In the genomic region with DNA sequence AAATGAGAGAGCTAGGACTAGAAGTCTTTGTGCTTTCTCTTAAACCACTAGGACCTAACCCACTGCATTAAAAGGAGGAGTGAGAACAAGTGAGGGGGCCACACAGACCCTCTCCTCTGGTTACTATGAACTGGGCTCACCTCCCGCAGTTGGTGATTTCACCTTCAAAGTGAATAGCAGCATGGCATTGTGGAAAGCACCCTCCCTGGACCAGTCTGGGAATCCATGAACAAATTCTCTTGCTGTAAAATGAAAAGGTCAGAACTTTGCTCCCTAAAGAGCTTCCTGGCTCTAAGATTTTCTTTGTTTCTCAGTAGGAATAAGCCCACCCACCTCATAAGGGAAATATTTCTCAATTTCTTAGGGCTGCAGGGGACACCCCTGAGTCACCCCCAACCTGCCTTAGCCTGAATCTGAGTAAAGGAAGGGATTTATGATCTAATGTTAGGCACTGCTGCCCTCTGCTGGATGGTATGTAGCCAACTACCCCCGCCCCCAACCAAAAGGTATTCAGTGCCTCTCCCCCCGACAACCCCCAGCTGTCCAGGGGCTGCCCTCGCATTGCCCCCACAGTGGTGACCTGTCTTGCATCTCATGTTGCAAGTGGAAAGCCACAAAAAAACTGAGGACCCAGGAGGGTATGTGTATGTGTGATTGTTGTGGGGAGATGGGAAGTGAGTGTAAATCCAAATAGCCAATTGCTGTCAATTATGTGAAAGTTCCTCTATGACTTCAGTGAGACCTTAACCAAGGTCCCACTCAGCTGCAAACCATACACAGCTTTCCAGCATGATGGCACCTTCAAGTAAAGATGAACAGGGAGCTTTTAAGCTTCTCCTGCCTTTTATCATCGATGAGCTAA, we compare ENCODE assay signal across 8 cellular contexts.
DNase-seq lines count a peak whose midpoint lies in the region; ATAC-seq and TF ChIP-seq lines count a peak whose summit lies in the region.

No MANE protein-coding gene starts in this region.

- peaks cover 15% of the 10 kb centered on the region for H3K27me3 Mint-ChIP-seq in activated CD4-positive, alpha-beta T cell treated with anti-CD3 and anti-CD28 coated beads, Interleukin-2, amount 10 ng/mL, durations not matched to agents 24 days and 14 days
- peaks cover 2% of the 10 kb centered on the region for H3K27me3 Mint-ChIP-seq in mesothelial cell of epicardium (ENCODE audit: low read depth)

- H3K4me1 ChIP-seq in endocrine pancreas (ENCODE audit: control insufficient read depth, insufficient read depth, low read length): no peaks in the 10 kb centered on the region

- H3K9me3 Mint-ChIP-seq in activated CD4-positive, alpha-beta T cell treated with anti-CD3 and anti-CD28 coated beads, Interleukin-2, amount 10 ng/mL, durations not matched to agents 24 days and 14 days: no peaks in the 10 kb centered on the region
- H3K9me3 Mint-ChIP-seq in mesothelial cell of epicardium: no peaks in the 10 kb centered on the region

- H3K9ac ChIP-seq in endocrine pancreas (ENCODE audit: control insufficient read depth, insufficient read depth, low read length): no peak overlapping the region

- H3K9me3 ChIP-seq in endocrine pancreas (ENCODE audit: control insufficient read depth, low read length): no peaks in the 10 kb centered on the region

- DNase-seq in GDM1 (lab: John Stamatoyannopoulos, UW): peak; percentile 38
- DNase-seq in NCI-H2171 (lab: John Stamatoyannopoulos, UW): peak; percentile 11
- DNase-seq in activated CD4-positive, alpha-beta T cell treated with anti-CD3 and anti-CD28 coated beads, Interleukin-2, amount 10 ng/mL, durations not matched to agents 24 days and 14 days: peak; percentile 79
- DNase-seq in mesothelial cell of epicardium (ENCODE audit: low spot score in 2 of 2, unreplicated experiment in 2 of 2): peak in 1 of 2 experiments; percentile 58
- peak; percentile 81 for DNase-seq in superior temporal gyrus (ENCODE audit: extremely low spot score)
- DNase-seq in mesenteric fat pad (ENCODE audit: low spot score): no peak

- H3K36me3 Mint-ChIP-seq in activated CD4-positive, alpha-beta T cell treated with anti-CD3 and anti-CD28 coated beads, Interleukin-2, amount 10 ng/mL, durations not matched to agents 24 days and 14 days (ENCODE audit: low read depth): no peaks in the 10 kb centered on the region
- H3K36me3 Mint-ChIP-seq in mesothelial cell of epicardium: no peaks in the 10 kb centered on the region

- peak; percentile 77 for TF ChIP-seq CTCF in mesothelial cell of epicardium (IDR thresholded peaks at IDR 0.05; ENCODE audit: unreplicated experiment)

- peak; percentile 60 for ATAC-seq in HG02678 (IDR thresholded peaks at IDR 0.05; ENCODE audit: unreplicated experiment)

- no peaks in the 10 kb centered on the region for H3K4me1 Mint-ChIP-seq in activated CD4-positive, alpha-beta T cell treated with anti-CD3 and anti-CD28 coated beads, Interleukin-2, amount 10 ng/mL, durations not matched to agents 24 days and 14 days
- H3K4me1 Mint-ChIP-seq in mesothelial cell of epicardium: peaks cover 25% of the 10 kb centered on the region

- no peaks in the 10 kb centered on the region for H3K36me3 ChIP-seq in endocrine pancreas (ENCODE audit: control insufficient read depth, insufficient read depth, low read length)

- H3K4me3 ChIP-seq in endocrine pancreas (ENCODE audit: control insufficient read depth, insufficient read depth, low read length): peak overlapping the region; percentile 51

- no peak overlapping the region for H3K27ac Mint-ChIP-seq in activated CD4-positive, alpha-beta T cell treated with anti-CD3 and anti-CD28 coated beads, Interleukin-2, amount 10 ng/mL, durations not matched to agents 24 days and 14 days
- H3K27ac Mint-ChIP-seq in mesothelial cell of epicardium: no peak overlapping the region

- no peaks in the 10 kb centered on the region for H3K27me3 ChIP-seq in endocrine pancreas (ENCODE audit: control insufficient read depth, insufficient read depth, low read length)

- intact Hi-C loops in activated CD4-positive, alpha-beta T cell treated with anti-CD3 and anti-CD28 coated beads, Interleukin-2, amount 10 ng/mL, durations not matched to agents 24 days and 14 days (cut with micrococcal nuclease): loop anchor here (1.0 to 10.0 kb wide), 4 partner anchors 110 to 1812 kb away; no protein-coding TSS in a partner anchor

- no peak overlapping the region for H3K4me3 Mint-ChIP-seq in activated CD4-positive, alpha-beta T cell treated with anti-CD3 and anti-CD28 coated beads, Interleukin-2, amount 10 ng/mL, durations not matched to agents 24 days and 14 days
- H3K4me3 Mint-ChIP-seq in mesothelial cell of epicardium: no peak overlapping the region
